ENCODE assay signal across 12 cellular contexts in the genomic region with DNA sequence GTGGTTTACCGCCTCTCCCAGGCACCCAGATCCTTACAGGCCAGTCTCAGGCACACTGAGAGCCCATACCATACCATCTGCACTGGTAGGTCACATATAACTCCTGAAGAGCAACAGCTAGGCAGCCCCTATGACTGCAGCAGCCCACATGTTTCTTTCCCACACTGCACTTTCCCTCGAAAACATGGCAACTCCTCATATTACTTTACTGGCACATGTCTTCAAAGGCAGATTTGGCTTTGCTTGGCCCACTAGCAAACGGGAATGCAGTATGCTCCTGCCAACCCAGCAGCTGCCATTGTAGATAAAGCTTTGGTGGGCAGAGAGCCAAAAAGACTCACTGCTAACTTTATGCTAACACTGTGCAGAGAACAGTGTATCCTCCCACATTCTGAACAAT. TPM values are rescaled to one million over a fixed set of nuclear protein-coding genes. Genes with fewer than 3 reads are reported as not detected.
A peak's percentile ranks its signal among the peaks of the same experiment; 100 is the strongest.
DNase-seq lines count a peak whose midpoint lies in the region; ATAC-seq and TF ChIP-seq lines count a peak whose summit lies in the region.
"Not testable (repeated sequence)": the region's sequence is repeated elsewhere in the genome, so short reads cannot be mapped to it uniquely, and the experiment has no call there.
"Had no signal": no experiment of that assay in that cellular context is flagged by ENCODE, and none has a peak within 500 bp of the region (broad histone marks: within the 10 kb centered on the region; RNA-seq: fewer than 3 reads in every experiment).

No MANE protein-coding gene starts in this region.

- not testable (repeated sequence) for H3K27ac ChIP-seq in body of pancreas

- not testable (repeated sequence) for H3K4me3 ChIP-seq in body of pancreas

- peak; percentile 96 for ATAC-seq in body of pancreas

- not testable (repeated sequence) for TF ChIP-seq CTCF in body of pancreas (IDR thresholded peaks at IDR 0.05)

- H3K36me3 ChIP-seq in body of pancreas (replicated peaks in 1 of 2; ENCODE audit: insufficient read depth in 1 of 2, low read depth in 2 of 2) = not testable (repeated sequence)

- not testable (repeated sequence) for DNase-seq in body of pancreas

- WGBS in body of pancreas, 2 donors = no CpG with 5 or more reads among the region's 3 CpGs

- H3K9me3 ChIP-seq in body of pancreas = not testable (repeated sequence)

- not testable (repeated sequence) for TF ChIP-seq POLR2A in body of pancreas (IDR thresholded peaks at IDR 0.05)

- H3K27me3 ChIP-seq in body of pancreas = not testable (repeated sequence)

- not testable (repeated sequence) for H3K4me1 ChIP-seq in body of pancreas

- intact Hi-C loops in body of pancreas (cut with DNase I) = not testable (repeated sequence)

RNA-seq across cellular contexts. Expression of gene BPY2C, which starts 56.3 kb away (rescaled TPM):
- not detected for total RNA-seq in body of pancreas
- total RNA-seq: A172; A673; B cell; Caco-2; Calu3; CD4-positive, alpha-beta memory T cell; CD4-positive, alpha-beta T cell; CD4-positive, CD25-positive, alpha-beta regulatory T cell; CD8-positive, alpha-beta memory T cell; CD8-positive, alpha-beta T cell; Daoy had no signal
